8 cellular contexts compared by ENCODE assay signal in genomic region chr3:187257471-187257870, GRCh38.
"Had no signal": no experiment of that assay in that cellular context is flagged by ENCODE, and none has a peak within 500 bp of the region (broad histone marks: within the 10 kb centered on the region; RNA-seq: fewer than 3 reads in every experiment).

No MANE protein-coding gene starts in this region.

- H3K9ac ChIP-seq: GM23248 had no signal

- H3K4me1 ChIP-seq: HAP-1 had no signal

- H2AFZ ChIP-seq: GM23248, GM23338 had no signal

- H3K4me3 ChIP-seq: GM23248, GM23338, HAP-1 had no signal

- H3K4me2 ChIP-seq: GM23338 had no signal

- H3K36me3 ChIP-seq: HAP-1 had no signal

- H3K27ac ChIP-seq: GM23248 had no signal

- H3K9me3 ChIP-seq: HAP-1 had no signal

- DNase-seq: GM23248, GOT3, H7, H9, HCEC 1CT, HFFc6 had no signal
